ENCODE assay signal across 23 cellular contexts in the genomic region with DNA sequence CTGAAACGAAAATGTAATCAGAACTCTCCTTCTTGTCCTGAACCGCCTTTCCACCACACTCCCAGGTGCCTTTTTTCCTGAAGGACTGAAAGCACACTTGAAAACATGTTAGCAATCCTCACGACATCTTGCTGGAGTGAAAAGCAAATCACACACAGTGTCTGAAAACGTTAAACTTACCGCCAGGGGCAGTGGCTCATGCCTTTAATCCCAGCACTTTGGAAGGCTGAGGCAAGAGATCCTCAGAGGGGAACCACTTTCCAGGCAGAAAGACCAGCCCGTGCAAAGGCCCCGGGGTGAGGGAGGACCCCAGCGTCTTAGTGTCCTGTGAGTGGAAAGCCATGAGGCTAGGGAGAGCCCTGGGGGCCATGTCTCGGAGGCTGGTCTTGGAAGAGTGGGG.
"Had no signal": no experiment of that assay in that cellular context is flagged by ENCODE, and none has a peak within 500 bp of the region (broad histone marks: within the 10 kb centered on the region; RNA-seq: fewer than 3 reads in every experiment).

No MANE protein-coding gene starts in this region.

- H3K4me1 ChIP-seq: SJSA1 had no signal

- H3K27me3 ChIP-seq: MG63, SJSA1 had no signal

- H3K36me3 ChIP-seq: MG63, SJSA1 had no signal

- H3K4me3 ChIP-seq: MG63, SJSA1, SK-N-MC had no signal

- DNase-seq: Karpas-422, KG1, MG63, NCI-H1092, NCI-H1105 treated with DMSO at 0.1 percent for 48 hours, NCI-H1417 treated with DMSO at 0.1 percent for 48 hours, NCI-H146, NCI-H1694 treated with DMSO at 0.1 percent for 48 hours, NCI-H1930, NCI-H2081, NCI-H2107, NCI-H2227 treated with DMSO at 0.1 percent for 48 hours, NCI-H510A, NCI-H524 treated with DMSO at 0.1 percent for 48 hours, NCI-H69, NCI-H774, Right ventricle myocardium superior, RPMI8226, SIG-M5 had no signal

- H3K9me3 ChIP-seq: MG63, SJSA1 had no signal

- FAIRE-seq: HTR-8/SVneo, RCC 7860 had no signal

- H3K27ac ChIP-seq: SJSA1, SK-N-MC had no signal
